Comparison of ENCODE assay signal across 8 cellular contexts in the genomic region with DNA sequence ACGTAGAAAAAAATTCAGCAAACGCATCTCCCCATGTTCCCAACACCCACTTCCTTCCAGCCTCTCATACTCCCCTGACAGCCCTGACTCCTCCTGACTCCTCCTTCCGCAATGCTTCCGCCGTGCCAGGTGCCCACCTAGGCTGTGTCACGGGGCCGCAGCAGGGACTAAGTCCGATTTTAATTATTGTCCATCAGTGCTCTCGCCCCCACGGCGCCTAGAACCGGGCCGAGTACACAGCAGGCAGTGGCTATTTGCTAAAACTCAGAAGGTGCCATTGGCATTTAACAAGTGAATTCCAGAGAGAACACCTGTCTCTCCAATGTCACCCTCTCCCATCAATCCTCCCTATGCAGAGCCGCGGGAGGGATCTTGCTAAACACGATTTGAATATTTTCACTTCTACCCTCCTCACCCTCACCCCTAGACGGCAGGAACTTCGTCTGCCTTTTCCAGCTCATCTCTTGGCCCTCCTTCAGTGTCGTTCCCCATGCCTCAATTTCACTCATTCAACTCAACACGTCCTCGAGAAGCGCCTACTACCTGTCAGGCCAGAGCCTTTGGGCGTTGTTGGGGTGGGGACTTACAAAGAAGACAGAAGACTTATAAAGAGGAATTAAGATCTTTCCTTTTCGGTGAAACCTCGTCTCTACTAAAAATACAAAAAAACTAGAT. TPM values are rescaled to one million over a fixed set of nuclear protein-coding genes. Genes with fewer than 3 reads are reported as not detected.
A peak's percentile ranks its signal among the peaks of the same experiment; 100 is the strongest.
DNase-seq lines count a peak whose midpoint lies in the region; ATAC-seq, FAIRE-seq and TF ChIP-seq lines count a peak whose summit lies in the region.

No MANE protein-coding gene starts in this region.

- intact Hi-C loops in left ventricle myocardium superior (cut with micrococcal nuclease): no loop called here

- TF ChIP-seq CTCF in cardiac muscle cell (IDR thresholded peaks at IDR 0.05; ENCODE audit: low read depth, low read length) (no peak), astrocyte of the cerebellum (IDR thresholded peaks at IDR 0.05; ENCODE audit: low read depth, low read length, missing control alignments) (no peak), keratinocyte (optimal IDR thresholded peaks at IDR 0.05 in 1 of 3, IDR thresholded peaks at IDR 0.05 in 1 of 3, conservative IDR thresholded peaks at IDR 0.05 in 1 of 3; ENCODE audit: extremely low read depth in 1 of 3, insufficient read depth in 2 of 3, low read length in 3 of 3) (no peak)

- H3K9me3 ChIP-seq in cardiac muscle cell (ENCODE audit: low read depth) (no peaks in the 10 kb centered on the region), keratinocyte (ENCODE audit: control insufficient read depth, low read depth, low read length) (no peaks in the 10 kb centered on the region)

- FAIRE-seq in keratinocyte (lab: Jason Lieb, UNC): no peak

- H3K27ac ChIP-seq in cardiac muscle cell (peak overlapping the region; percentile 12), keratinocyte (ENCODE audit: control insufficient read depth, insufficient read depth, low read length) (peak overlapping the region; percentile 64)

- ATAC-seq in left ventricle myocardium superior (no peak), HG02981 (IDR thresholded peaks at IDR 0.05; ENCODE audit: unreplicated experiment) (peak; percentile 11)

- H3K4me2 ChIP-seq in keratinocyte (ENCODE audit: control insufficient read depth, extremely low read depth, insufficient read depth, low read depth, low read length): peak overlapping the region; percentile 98

- in situ Hi-C loops in astrocyte of the cerebellum (cut with HindIII; ENCODE audit: low sequenced_read_pairs): no loop called here

- no peaks in the 10 kb centered on the region for H3K4me1 ChIP-seq in cardiac muscle cell (ENCODE audit: low read depth)
- peaks cover 8% of the 10 kb centered on the region for H3K4me1 ChIP-seq in keratinocyte (ENCODE audit: control insufficient read depth, extremely low read depth, insufficient read depth, low read length)

- H3K9me1 ChIP-seq in keratinocyte (ENCODE audit: control insufficient read depth, extremely low read depth, insufficient read depth, low read length): no peaks in the 10 kb centered on the region

- H3K9ac ChIP-seq in keratinocyte (ENCODE audit: control insufficient read depth, extremely low read depth, insufficient read depth, low read length): peak overlapping the region; percentile 75

- H3K79me2 ChIP-seq in keratinocyte (ENCODE audit: control insufficient read depth, insufficient read depth, low read length): no peaks in the 10 kb centered on the region

- H2AFZ ChIP-seq in keratinocyte (ENCODE audit: control insufficient read depth, low read length): peak overlapping the region; percentile 99

- H3K4me3 ChIP-seq in cardiac muscle cell: peak overlapping the region; percentile 44
- peak overlapping the region; percentile 64 for H3K4me3 ChIP-seq in astrocyte of the cerebellum (ENCODE audit: low read depth, low read length)
- peak overlapping the region; percentile 69 to 90 (median 88) for H3K4me3 ChIP-seq in keratinocyte (ENCODE audit: control insufficient read depth in 2 of 3, extremely low read depth in 1 of 3, insufficient read depth in 2 of 3, low read depth in 1 of 3, low read length in 3 of 3)

- dilution Hi-C loops in keratinocyte (cut with MboI; ENCODE audit: extremely low pct_ligation_motif_present, low sequenced_read_pairs): no loop called here

- DNase-seq in cardiac muscle cell (ENCODE audit: low read depth in 1 of 2, low spot score in 1 of 2) (peak in 1 of 2 donors; percentile 37), left ventricle myocardium superior (no peak), NCI-H748 (lab: John Stamatoyannopoulos, UW; ENCODE audit: unreplicated experiment) (peak; percentile 55), astrocyte of the cerebellum (ENCODE audit: low read depth) (no peak), keratinocyte (ENCODE audit: low read depth, low spot score) (no peak), foreskin melanocyte (no peak)
- peak; percentile 27 for DNase-seq in stimulated activated CD4-positive, alpha-beta T cell treated with anti-CD3 and anti-CD28 coated beads, Interleukin-4, amount 100 ng/mL, for 1 hour

- no peaks in the 10 kb centered on the region for H4K20me1 ChIP-seq in keratinocyte (ENCODE audit: control insufficient read depth, extremely low read depth, insufficient read depth, low read length)

- no peaks in the 10 kb centered on the region for H3K27me3 ChIP-seq in cardiac muscle cell
- no peaks in the 10 kb centered on the region for H3K27me3 ChIP-seq in keratinocyte (ENCODE audit: control insufficient read depth, extremely low read depth, insufficient read depth, low read length)

- H3K36me3 ChIP-seq in cardiac muscle cell: no peaks in the 10 kb centered on the region
- H3K36me3 ChIP-seq in keratinocyte (ENCODE audit: control insufficient read depth in 2 of 2, extremely low read depth in 1 of 2, insufficient read depth in 2 of 2, low read length in 2 of 2): no peaks in the 10 kb centered on the region

RNA-seq across cellular contexts. Expression of gene SHF, which starts 11.5 kb away (rescaled TPM):
- 20.0 and 20.8 TPM in 2 replicates for total RNA-seq in cardiac muscle cell
- polyA plus RNA-seq in cardiac muscle cell: 24.9 and 26.9 TPM in 2 replicates
- total RNA-seq in left ventricle myocardium superior: 5.0 TPM
- polyA plus RNA-seq in keratinocyte: 0.24 to 0.57 TPM (median 0.26 TPM) in 3 replicates
- polyA plus RNA-seq in keratinocyte (2011; ENCODE audit: low read depth): 2.0 TPM
- polyA plus RNA-seq in keratinocyte (2011; cell fraction: cytosol; rRNA removed): 0.30 and 0.35 TPM in 2 replicates
- 0.55 and 0.59 TPM in 2 replicates for polyA plus RNA-seq in keratinocyte (2011; cell fraction: nucleus; rRNA removed)
- 0.30 and 8.9 TPM in 2 replicates for polyA plus RNA-seq in keratinocyte (2012; ENCODE audit: low replicate concordance)
- 0.63 TPM in 1 of 3 replicates, not detected in the others for polyA minus RNA-seq in keratinocyte
- not detected for polyA minus RNA-seq in keratinocyte (2011; cell fraction: cytosol; rRNA and poly(A)+ RNA removed)
- polyA minus RNA-seq in keratinocyte (2011; cell fraction: nucleus; rRNA and poly(A)+ RNA removed): 0.53 and 0.85 TPM in 2 replicates

RNA-seq across cellular contexts. Expression of gene SLC28A2, which starts 52.8 kb away (rescaled TPM):
- not detected in 2 replicates for total RNA-seq in cardiac muscle cell
- polyA plus RNA-seq in cardiac muscle cell: 0.10 and 0.31 TPM in 2 replicates
- total RNA-seq in left ventricle myocardium superior: not detected
- polyA plus RNA-seq in keratinocyte: not detected in 3 replicates
- not detected for polyA plus RNA-seq in keratinocyte (2011; ENCODE audit: low read depth)
- polyA plus RNA-seq in keratinocyte (2011; cell fraction: cytosol; rRNA removed): not detected in 2 replicates
- polyA plus RNA-seq in keratinocyte (2011; cell fraction: nucleus; rRNA removed): not detected in 2 replicates
- polyA plus RNA-seq in keratinocyte (2012; ENCODE audit: low replicate concordance): not detected in 2 replicates
- not detected in 3 replicates for polyA minus RNA-seq in keratinocyte
- polyA minus RNA-seq in keratinocyte (2011; cell fraction: cytosol; rRNA and poly(A)+ RNA removed): not detected
- not detected in 2 replicates for polyA minus RNA-seq in keratinocyte (2011; cell fraction: nucleus; rRNA and poly(A)+ RNA removed)

Comparison
In these comparisons a context has a peak if more than half of its experiments do, and no peak if none do; other contexts are left out.
1. DNase-seq: peak in NCI-H748 (single experiment) and stimulated activated CD4-positive, alpha-beta T cell treated with anti-CD3 and anti-CD28 coated beads, Interleukin-4, amount 100 ng/mL, for 1 hour (single experiment); none in left ventricle myocardium superior (single experiment), astrocyte of the cerebellum (single experiment), keratinocyte (single experiment) and foreskin melanocyte (single experiment).
2. Peak in every context shown above with its lines, with median percentiles within 50 percentile points of each other: H3K4me3 ChIP-seq.